ENCODE assay signal across 8 cellular contexts in genomic region chr5:54309237-54309636, GRCh38. TPM values are rescaled to one million over a fixed set of nuclear protein-coding genes. Genes with fewer than 3 reads are reported as not detected.
A peak's percentile ranks its signal among the peaks of the same experiment; 100 is the strongest.
DNase-seq lines count a peak whose midpoint lies in the region; ATAC-seq and TF ChIP-seq lines count a peak whose summit lies in the region.

No MANE protein-coding gene starts in this region.

- H3K36me3 Mint-ChIP-seq in activated CD4-positive, alpha-beta T cell treated with anti-CD3 and anti-CD28 coated beads, Interleukin-2, amount 10 ng/mL, durations not matched to agents 24 days and 14 days (ENCODE audit: low read depth), result no peaks in the 10 kb centered on the region

- peak; percentile 62 for DNase-seq in activated CD4-positive, alpha-beta T cell treated with anti-CD3 and anti-CD28 coated beads, Interleukin-2, amount 10 ng/mL, durations not matched to agents 24 days and 14 days
- no peak for DNase-seq in activated CD4-positive, alpha-beta T cell treated with anti-CD3 and anti-CD28 coated beads for 48 hours
- DNase-seq in sigmoid colon (no peak), NOMO-1 (lab: John Stamatoyannopoulos, UW; ENCODE audit: unreplicated experiment in 2 of 2) (no peak), NCI-H187 treated with DMSO at 0.1 percent for 48 hours (lab: John Stamatoyannopoulos, UW) (no peak)

- H3K9me3 Mint-ChIP-seq in activated CD4-positive, alpha-beta T cell treated with anti-CD3 and anti-CD28 coated beads, Interleukin-2, amount 10 ng/mL, durations not matched to agents 24 days and 14 days, result no peaks in the 10 kb centered on the region

- H3K36me3 ChIP-seq in gastroesophageal sphincter (no peaks in the 10 kb centered on the region), sigmoid colon (no peaks in the 10 kb centered on the region)

- H3K4me3 Mint-ChIP-seq in activated CD4-positive, alpha-beta T cell treated with anti-CD3 and anti-CD28 coated beads, Interleukin-2, amount 10 ng/mL, durations not matched to agents 24 days and 14 days, result peak overlapping the region; percentile 88

- TF ChIP-seq EP300 in gastroesophageal sphincter (IDR thresholded peaks at IDR 0.05) (no peak), sigmoid colon (IDR thresholded peaks at IDR 0.05) (no peak)

- no peaks in the 10 kb centered on the region for H3K9me3 ChIP-seq in gastroesophageal sphincter
- H3K9me3 ChIP-seq in sigmoid colon, result no peaks in the 10 kb centered on the region

- intact Hi-C loops in activated CD4-positive, alpha-beta T cell treated with anti-CD3 and anti-CD28 coated beads, Interleukin-2, amount 10 ng/mL, durations not matched to agents 24 days and 14 days (cut with micrococcal nuclease), result no loop called here
- intact Hi-C loops in sigmoid colon (cut with DNase I), result loop anchor here (2.0 to 10.0 kb wide), 3 partner anchors 77 to 748 kb away; partner anchors contain the start of gene NDUFS4

- H3K4me3 ChIP-seq in gastroesophageal sphincter (peak overlapping the region; percentile 90 to 96), sigmoid colon (peak overlapping the region; percentile 73 to 95 (median 84))

- H3K4me1 ChIP-seq in gastroesophageal sphincter (peaks cover 4 to 27% (median 4%) of the 10 kb centered on the region in 3 donors), sigmoid colon (peaks cover 0 to 22% (median 13%) of the 10 kb centered on the region in 4 donors)

- H3K27me3 Mint-ChIP-seq in activated CD4-positive, alpha-beta T cell treated with anti-CD3 and anti-CD28 coated beads, Interleukin-2, amount 10 ng/mL, durations not matched to agents 24 days and 14 days, result peaks cover 10% of the 10 kb centered on the region

- TF ChIP-seq CTCF in VCaP (conservative IDR thresholded peaks at IDR 0.05) (no peak), gastroesophageal sphincter (IDR thresholded peaks at IDR 0.05) (no peak), sigmoid colon (IDR thresholded peaks at IDR 0.05) (no peak)

- WGBS in gastroesophageal sphincter (ENCODE audit: low coverage in 1 of 2), 2 donors, result 7 to 8% methylated on average over 3 to 10 of the region's 10 CpGs
- WGBS in sigmoid colon, 2 donors, result 7 to 30% methylated on average over 10 of the region's 10 CpGs

- TF ChIP-seq POLR2A in gastroesophageal sphincter (IDR thresholded peaks at IDR 0.05) (no peak), sigmoid colon (IDR thresholded peaks at IDR 0.05) (no peak)

- H3K27me3 ChIP-seq in gastroesophageal sphincter, result no peaks in the 10 kb centered on the region
- no peaks in the 10 kb centered on the region for H3K27me3 ChIP-seq in sigmoid colon

- ATAC-seq in gastroesophageal sphincter, result no peak
- no peak for ATAC-seq in HG02852 (IDR thresholded peaks at IDR 0.05; ENCODE audit: unreplicated experiment)

- H3K4me1 Mint-ChIP-seq in activated CD4-positive, alpha-beta T cell treated with anti-CD3 and anti-CD28 coated beads, Interleukin-2, amount 10 ng/mL, durations not matched to agents 24 days and 14 days, result peaks cover 23% of the 10 kb centered on the region

- peak overlapping the region; percentile 89 for H3K27ac ChIP-seq in VCaP
- peak overlapping the region in 2 of 4 donors; percentile 80 to 94 for H3K27ac ChIP-seq in gastroesophageal sphincter
- peak overlapping the region in 2 of 4 donors; percentile 87 to 91 for H3K27ac ChIP-seq in sigmoid colon

- H3K27ac Mint-ChIP-seq in activated CD4-positive, alpha-beta T cell treated with anti-CD3 and anti-CD28 coated beads, Interleukin-2, amount 10 ng/mL, durations not matched to agents 24 days and 14 days, result no peak overlapping the region

RNA-seq across cellular contexts. Expression of gene ARL15, which starts 1.1 kb away (rescaled TPM):
- 4.5 and 7.4 TPM in 2 replicates for total RNA-seq in activated CD4-positive, alpha-beta T cell treated with anti-CD3 and anti-CD28 coated beads, Interleukin-2, amount 10 ng/mL, durations not matched to agents 24 days and 14 days
- total RNA-seq in gastroesophageal sphincter (10 to 100 TPM; 10.6 to 24.0 (median 18.9) TPM), sigmoid colon (10 to 100 TPM; 13.6 to 18.2 (median 15.4) TPM)
- polyA plus RNA-seq in sigmoid colon, result 10 to 100 TPM; 11.7 to 30.7 (median 22.2) TPM
